1 cellular context compared by ENCODE assay signal in genomic region chr18:9913526-9914333, GRCh38.
TF ChIP-seq lines count a peak whose summit lies in the region.

VAPA (plus strand) TSS chr18:9914016; CDS start chr18:9914257, 241 bp downstream.

TF ChIP-seq in HepG2, 621 proteins besides CTCF, POLR2A, EP300 and RAD21 (continued from another document and continues in another):
- TF ChIP-seq CREM (IDR thresholded peaks at IDR 0.05) (peak; percentile 94), CREM (CRISPR knock-in tag; IDR thresholded peaks at IDR 0.05) (no peak), ZNF280B (CRISPR knock-in tag; IDR thresholded peaks at IDR 0.05; ENCODE audit: borderline replicate concordance) (peak; percentile 79), ERF (CRISPR knock-in tag; IDR thresholded peaks at IDR 0.05) (no peak), REPIN1 (CRISPR knock-in tag; IDR thresholded peaks at IDR 0.05; ENCODE audit: borderline replicate concordance, low read depth) (0 out of 2 replicates have a peak, but pooled peaks have one; percentile 53), ZNF264 (CRISPR knock-in tag; IDR thresholded peaks at IDR 0.05) (0 out of 2 replicates have a peak, but pooled peaks have one; percentile 55), IRF2 (CRISPR knock-in tag; IDR thresholded peaks at IDR 0.05) (peak; percentile 75), ZNF274 (CRISPR knock-in tag; IDR thresholded peaks at IDR 0.05) (0 out of 2 replicates have a peak, but pooled peaks have one; percentile 71), ONECUT2 (CRISPR knock-in tag; IDR thresholded peaks at IDR 0.05) (no peak), ZNF724P (CRISPR knock-in tag; IDR thresholded peaks at IDR 0.05; ENCODE audit: borderline replicate concordance) (peak; percentile 77; the same call in 1 of the 2 replicates), KLF9 (CRISPR knock-in tag; IDR thresholded peaks at IDR 0.05; ENCODE audit: low read depth) (no peak), HOXD1 (CRISPR knock-in tag; IDR thresholded peaks at IDR 0.05) (peak; percentile 44; the same call in 1 of the 2 replicates), ZFP36L1 (CRISPR knock-in tag; IDR thresholded peaks at IDR 0.05) (0 out of 2 replicates have a peak, but pooled peaks have one; percentile 10), ZNF33B (CRISPR knock-in tag; IDR thresholded peaks at IDR 0.05) (no peak), HMG20B (CRISPR knock-in tag; conservative IDR thresholded peaks at IDR 0.05) (no peak), ZNF761 (CRISPR knock-in tag; conservative IDR thresholded peaks at IDR 0.05) (peak; percentile 53; the same call in 1 of the 2 replicates), ZNF720 (CRISPR knock-in tag; IDR thresholded peaks at IDR 0.05) (no peak), ZNF367 (CRISPR knock-in tag; IDR thresholded peaks at IDR 0.05; ENCODE audit: borderline replicate concordance) (no peak), ARNT2 (CRISPR knock-in tag; IDR thresholded peaks at IDR 0.05; ENCODE audit: low read depth) (0 out of 2 replicates have a peak, but pooled peaks have one; percentile 40), SMARCC2 (IDR thresholded peaks at IDR 0.05) (no peak), ZNF792 (CRISPR knock-in tag; IDR thresholded peaks at IDR 0.05) (no peak), ZNF121 (CRISPR knock-in tag; IDR thresholded peaks at IDR 0.05) (no peak), MAFG (CRISPR knock-in tag; IDR thresholded peaks at IDR 0.05) (0 out of 2 replicates have a peak, but pooled peaks have one; percentile 37), ZNF441 (CRISPR knock-in tag; IDR thresholded peaks at IDR 0.05; ENCODE audit: borderline replicate concordance) (peak; percentile 19), ZNF30 (CRISPR knock-in tag; IDR thresholded peaks at IDR 0.05) (no peak), NR2F6 (IDR thresholded peaks at IDR 0.05) (no peak), NR2F6 (CRISPR knock-in tag; IDR thresholded peaks at IDR 0.05) (no peak), KDM4B (CRISPR knock-in tag; IDR thresholded peaks at IDR 0.05) (no peak; the same call in 1 of the 2 replicates), ZNF766 (CRISPR knock-in tag; IDR thresholded peaks at IDR 0.05; ENCODE audit: borderline replicate concordance) (peak; percentile 66; the same call in 1 of the 2 replicates), RORA (CRISPR knock-in tag; IDR thresholded peaks at IDR 0.05) (no peak), NONO (IDR thresholded peaks at IDR 0.05) (no peak), NONO (CRISPR knock-in tag; conservative IDR thresholded peaks at IDR 0.05) (peak; percentile 69; the same call in 1 of the 2 replicates), ZNF562 (CRISPR knock-in tag; IDR thresholded peaks at IDR 0.05; ENCODE audit: borderline replicate concordance) (no peak), HNRNPUL1 (IDR thresholded peaks at IDR 0.05; ENCODE audit: low read depth, low read length) (no peak), HNRNPLL (IDR thresholded peaks at IDR 0.05; ENCODE audit: low read depth, low read length, poor library complexity, severe bottlenecking) (peak; percentile 74), ELF3 (CRISPR knock-in tag; IDR thresholded peaks at IDR 0.05) (no peak; the same call in 1 of the 2 replicates), GABPA (IDR thresholded peaks at IDR 0.05; ENCODE audit: low read depth, low read length) (no peak), GABPA (CRISPR knock-in tag; IDR thresholded peaks at IDR 0.05; ENCODE audit: low read depth) (peak; percentile 75), ZNF614 (CRISPR knock-in tag; IDR thresholded peaks at IDR 0.05; ENCODE audit: borderline replicate concordance) (no peak), ZSCAN22 (CRISPR knock-in tag; IDR thresholded peaks at IDR 0.05) (no peak), DNMT1 (CRISPR knock-in tag; IDR thresholded peaks at IDR 0.05) (no peak), PHB2 (IDR thresholded peaks at IDR 0.05; ENCODE audit: partially characterized antibody) (no peak), ZNF788 (CRISPR knock-in tag; IDR thresholded peaks at IDR 0.05; ENCODE audit: borderline replicate concordance) (peak; percentile 76; the same call in 1 of the 2 replicates), MTF1 (CRISPR knock-in tag; IDR thresholded peaks at IDR 0.05) (no peak), ZIK1 (CRISPR knock-in tag; IDR thresholded peaks at IDR 0.05; ENCODE audit: borderline replicate concordance, low read depth) (peak; percentile 62; the same call in 1 of the 2 replicates), TMF1 (CRISPR knock-in tag; IDR thresholded peaks at IDR 0.05; ENCODE audit: low read depth) (no peak; the same call in 1 of the 2 replicates), HMGA1 (CRISPR knock-in tag; conservative IDR thresholded peaks at IDR 0.05) (no peak), ZNF343 (CRISPR knock-in tag; IDR thresholded peaks at IDR 0.05) (peak; percentile 56; the same call in 1 of the 2 replicates), YEATS2 (CRISPR knock-in tag; IDR thresholded peaks at IDR 0.05; ENCODE audit: borderline replicate concordance) (0 out of 2 replicates have a peak, but pooled peaks have one; percentile 17), AKAP8 (CRISPR knock-in tag; IDR thresholded peaks at IDR 0.05) (no peak), SMARCE1 (IDR thresholded peaks at IDR 0.05; ENCODE audit: borderline replicate concordance) (no peak), SOX6 (IDR thresholded peaks at IDR 0.05) (no peak), SOX6 (CRISPR knock-in tag; IDR thresholded peaks at IDR 0.05) (peak; percentile 48), CBX1 (IDR thresholded peaks at IDR 0.05; ENCODE audit: low read depth) (no peak), JUNB (CRISPR knock-in tag; IDR thresholded peaks at IDR 0.05; ENCODE audit: borderline replicate concordance) (no peak)
- TF ChIP-seq, protein P1, sequence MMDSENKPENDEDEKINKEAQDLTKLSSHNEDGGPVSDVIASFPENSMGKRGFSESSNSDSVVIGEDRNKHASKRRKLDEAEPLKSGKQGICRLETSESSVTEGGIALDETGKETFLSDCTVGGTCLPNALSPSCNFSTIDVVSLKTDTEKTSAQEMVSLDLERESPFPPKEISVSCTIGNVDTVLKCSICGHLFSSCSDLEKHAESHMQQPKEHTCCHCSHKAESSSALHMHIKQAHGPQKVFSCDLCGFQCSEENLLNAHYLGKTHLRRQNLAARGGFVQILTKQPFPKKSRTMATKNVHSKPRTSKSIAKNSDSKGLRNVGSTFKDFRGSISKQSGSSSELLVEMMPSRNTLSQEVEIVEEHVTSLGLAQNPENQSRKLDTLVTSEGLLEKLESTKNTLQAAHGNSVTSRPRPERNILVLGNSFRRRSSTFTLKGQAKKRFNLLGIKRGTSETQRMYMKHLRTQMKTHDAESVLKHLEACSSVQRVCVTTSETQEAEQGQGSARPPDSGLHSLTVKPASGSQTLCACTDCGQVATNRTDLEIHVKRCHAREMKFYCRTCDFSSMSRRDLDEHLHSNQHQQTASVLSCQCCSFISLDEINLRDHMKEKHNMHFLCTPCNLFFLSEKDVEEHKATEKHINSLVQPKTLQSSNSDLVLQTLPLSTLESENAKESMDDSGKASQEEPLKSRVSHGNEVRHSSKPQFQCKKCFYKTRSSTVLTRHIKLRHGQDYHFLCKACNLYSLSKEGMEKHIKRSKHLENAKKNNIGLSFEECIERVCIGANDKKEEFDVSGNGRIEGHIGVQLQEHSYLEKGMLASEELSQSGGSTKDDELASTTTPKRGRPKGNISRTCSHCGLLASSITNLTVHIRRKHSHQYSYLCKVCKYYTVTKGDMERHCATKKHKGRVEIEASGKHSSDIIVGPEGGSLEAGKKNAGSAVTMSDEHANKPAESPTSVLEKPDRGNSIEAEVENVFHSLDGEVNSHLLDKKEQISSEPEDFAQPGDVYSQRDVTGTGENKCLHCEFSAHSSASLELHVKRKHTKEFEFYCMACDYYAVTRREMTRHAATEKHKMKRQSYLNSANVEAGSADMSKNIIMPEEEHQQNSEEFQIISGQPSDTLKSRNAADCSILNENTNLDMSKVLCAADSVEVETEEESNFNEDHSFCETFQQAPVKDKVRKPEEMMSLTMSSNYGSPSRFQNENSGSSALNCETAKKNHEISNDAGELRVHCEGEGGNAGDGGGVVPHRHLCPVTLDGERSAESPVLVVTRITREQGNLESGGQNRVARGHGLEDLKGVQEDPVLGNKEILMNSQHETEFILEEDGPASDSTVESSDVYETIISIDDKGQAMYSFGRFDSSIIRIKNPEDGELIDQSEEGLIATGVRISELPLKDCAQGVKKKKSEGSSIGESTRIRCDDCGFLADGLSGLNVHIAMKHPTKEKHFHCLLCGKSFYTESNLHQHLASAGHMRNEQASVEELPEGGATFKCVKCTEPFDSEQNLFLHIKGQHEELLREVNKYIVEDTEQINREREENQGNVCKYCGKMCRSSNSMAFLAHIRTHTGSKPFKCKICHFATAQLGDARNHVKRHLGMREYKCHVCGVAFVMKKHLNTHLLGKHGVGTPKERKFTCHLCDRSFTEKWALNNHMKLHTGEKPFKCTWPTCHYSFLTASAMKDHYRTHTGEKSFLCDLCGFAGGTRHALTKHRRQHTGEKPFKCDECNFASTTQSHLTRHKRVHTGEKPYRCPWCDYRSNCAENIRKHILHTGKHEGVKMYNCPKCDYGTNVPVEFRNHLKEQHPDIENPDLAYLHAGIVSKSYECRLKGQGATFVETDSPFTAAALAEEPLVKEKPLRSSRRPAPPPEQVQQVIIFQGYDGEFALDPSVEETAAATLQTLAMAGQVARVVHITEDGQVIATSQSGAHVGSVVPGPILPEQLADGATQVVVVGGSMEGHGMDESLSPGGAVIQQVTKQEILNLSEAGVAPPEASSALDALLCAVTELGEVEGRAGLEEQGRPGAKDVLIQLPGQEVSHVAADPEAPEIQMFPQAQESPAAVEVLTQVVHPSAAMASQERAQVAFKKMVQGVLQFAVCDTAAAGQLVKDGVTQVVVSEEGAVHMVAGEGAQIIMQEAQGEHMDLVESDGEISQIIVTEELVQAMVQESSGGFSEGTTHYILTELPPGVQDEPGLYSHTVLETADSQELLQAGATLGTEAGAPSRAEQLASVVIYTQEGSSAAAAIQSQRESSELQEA (CRISPR knock-in tag; IDR thresholded peaks at IDR 0.05; ENCODE audit: not compliant biosample characterization): no peak
- TF ChIP-seq, protein P2, sequence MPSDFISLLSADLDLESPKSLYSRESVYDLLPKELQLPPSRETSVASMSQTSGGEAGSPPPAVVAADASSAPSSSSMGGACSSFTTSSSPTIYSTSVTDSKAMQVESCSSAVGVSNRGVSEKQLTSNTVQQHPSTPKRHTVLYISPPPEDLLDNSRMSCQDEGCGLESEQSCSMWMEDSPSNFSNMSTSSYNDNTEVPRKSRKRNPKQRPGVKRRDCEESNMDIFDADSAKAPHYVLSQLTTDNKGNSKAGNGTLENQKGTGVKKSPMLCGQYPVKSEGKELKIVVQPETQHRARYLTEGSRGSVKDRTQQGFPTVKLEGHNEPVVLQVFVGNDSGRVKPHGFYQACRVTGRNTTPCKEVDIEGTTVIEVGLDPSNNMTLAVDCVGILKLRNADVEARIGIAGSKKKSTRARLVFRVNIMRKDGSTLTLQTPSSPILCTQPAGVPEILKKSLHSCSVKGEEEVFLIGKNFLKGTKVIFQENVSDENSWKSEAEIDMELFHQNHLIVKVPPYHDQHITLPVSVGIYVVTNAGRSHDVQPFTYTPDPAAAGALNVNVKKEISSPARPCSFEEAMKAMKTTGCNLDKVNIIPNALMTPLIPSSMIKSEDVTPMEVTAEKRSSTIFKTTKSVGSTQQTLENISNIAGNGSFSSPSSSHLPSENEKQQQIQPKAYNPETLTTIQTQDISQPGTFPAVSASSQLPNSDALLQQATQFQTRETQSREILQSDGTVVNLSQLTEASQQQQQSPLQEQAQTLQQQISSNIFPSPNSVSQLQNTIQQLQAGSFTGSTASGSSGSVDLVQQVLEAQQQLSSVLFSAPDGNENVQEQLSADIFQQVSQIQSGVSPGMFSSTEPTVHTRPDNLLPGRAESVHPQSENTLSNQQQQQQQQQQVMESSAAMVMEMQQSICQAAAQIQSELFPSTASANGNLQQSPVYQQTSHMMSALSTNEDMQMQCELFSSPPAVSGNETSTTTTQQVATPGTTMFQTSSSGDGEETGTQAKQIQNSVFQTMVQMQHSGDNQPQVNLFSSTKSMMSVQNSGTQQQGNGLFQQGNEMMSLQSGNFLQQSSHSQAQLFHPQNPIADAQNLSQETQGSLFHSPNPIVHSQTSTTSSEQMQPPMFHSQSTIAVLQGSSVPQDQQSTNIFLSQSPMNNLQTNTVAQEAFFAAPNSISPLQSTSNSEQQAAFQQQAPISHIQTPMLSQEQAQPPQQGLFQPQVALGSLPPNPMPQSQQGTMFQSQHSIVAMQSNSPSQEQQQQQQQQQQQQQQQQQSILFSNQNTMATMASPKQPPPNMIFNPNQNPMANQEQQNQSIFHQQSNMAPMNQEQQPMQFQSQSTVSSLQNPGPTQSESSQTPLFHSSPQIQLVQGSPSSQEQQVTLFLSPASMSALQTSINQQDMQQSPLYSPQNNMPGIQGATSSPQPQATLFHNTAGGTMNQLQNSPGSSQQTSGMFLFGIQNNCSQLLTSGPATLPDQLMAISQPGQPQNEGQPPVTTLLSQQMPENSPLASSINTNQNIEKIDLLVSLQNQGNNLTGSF (CRISPR knock-in tag; IDR thresholded peaks at IDR 0.05): peak; percentile 32; the same call in 1 of the 2 replicates
- TF ChIP-seq, protein P3, sequence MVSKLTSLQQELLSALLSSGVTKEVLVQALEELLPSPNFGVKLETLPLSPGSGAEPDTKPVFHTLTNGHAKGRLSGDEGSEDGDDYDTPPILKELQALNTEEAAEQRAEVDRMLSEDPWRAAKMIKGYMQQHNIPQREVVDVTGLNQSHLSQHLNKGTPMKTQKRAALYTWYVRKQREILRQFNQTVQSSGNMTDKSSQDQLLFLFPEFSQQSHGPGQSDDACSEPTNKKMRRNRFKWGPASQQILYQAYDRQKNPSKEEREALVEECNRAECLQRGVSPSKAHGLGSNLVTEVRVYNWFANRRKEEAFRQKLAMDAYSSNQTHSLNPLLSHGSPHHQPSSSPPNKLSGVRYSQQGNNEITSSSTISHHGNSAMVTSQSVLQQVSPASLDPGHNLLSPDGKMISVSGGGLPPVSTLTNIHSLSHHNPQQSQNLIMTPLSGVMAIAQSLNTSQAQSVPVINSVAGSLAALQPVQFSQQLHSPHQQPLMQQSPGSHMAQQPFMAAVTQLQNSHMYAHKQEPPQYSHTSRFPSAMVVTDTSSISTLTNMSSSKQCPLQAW (CRISPR knock-in tag; IDR thresholded peaks at IDR 0.05): no peak
- TF ChIP-seq, protein P4, sequence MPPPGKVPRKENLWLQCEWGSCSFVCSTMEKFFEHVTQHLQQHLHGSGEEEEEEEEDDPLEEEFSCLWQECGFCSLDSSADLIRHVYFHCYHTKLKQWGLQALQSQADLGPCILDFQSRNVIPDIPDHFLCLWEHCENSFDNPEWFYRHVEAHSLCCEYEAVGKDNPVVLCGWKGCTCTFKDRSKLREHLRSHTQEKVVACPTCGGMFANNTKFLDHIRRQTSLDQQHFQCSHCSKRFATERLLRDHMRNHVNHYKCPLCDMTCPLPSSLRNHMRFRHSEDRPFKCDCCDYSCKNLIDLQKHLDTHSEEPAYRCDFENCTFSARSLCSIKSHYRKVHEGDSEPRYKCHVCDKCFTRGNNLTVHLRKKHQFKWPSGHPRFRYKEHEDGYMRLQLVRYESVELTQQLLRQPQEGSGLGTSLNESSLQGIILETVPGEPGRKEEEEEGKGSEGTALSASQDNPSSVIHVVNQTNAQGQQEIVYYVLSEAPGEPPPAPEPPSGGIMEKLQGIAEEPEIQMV (CRISPR knock-in tag; IDR thresholded peaks at IDR 0.05; ENCODE audit: low read depth): peak; percentile 80
